8 cellular contexts compared by ENCODE assay signal in the genomic region with DNA sequence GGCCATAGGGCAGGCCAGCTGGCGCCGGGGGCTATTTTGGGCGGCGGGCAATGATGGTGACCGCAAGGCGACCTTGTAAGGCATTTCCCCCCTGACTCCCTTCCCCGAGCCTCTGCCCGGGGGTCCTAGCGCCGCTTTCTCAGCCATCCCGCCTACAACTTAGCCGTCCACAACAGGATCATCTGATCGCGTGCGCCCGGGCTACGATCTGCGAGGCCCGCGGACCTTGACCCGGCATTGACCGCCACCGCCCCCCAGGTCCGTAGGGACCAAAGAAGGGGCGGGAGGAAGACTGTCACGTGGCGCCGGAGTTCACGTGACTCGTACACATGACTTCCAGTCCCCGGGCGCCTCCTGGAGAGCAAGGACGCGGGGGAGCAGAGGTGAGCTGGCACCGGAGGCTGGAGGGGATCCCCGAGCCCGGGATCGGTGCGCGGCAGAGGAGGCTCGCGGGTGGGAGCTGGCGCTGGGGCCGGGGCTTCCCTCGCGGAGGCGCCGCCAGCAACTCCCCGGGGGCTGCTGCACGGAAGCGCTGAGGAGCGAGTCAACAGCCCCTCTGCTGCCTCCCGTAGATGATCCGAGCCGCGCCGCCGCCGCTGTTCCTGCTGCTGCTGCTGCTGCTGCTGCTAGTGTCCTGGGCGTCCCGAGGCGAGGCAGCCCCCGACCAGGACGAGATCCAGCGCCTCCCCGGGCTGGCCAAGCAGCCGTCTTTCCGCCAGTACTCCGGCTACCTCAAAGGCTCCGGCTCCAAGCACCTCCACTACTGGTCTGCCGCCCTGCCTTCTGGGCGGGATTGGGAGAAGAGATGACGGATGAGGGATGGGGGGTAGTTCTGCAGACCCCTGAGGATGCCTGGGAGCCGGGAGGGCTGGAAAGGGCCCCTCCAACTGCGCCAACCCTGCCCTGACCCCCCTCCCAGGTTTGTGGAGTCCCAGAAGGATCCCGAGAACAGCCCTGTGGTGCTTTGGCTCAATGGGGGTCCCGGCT. TPM values are rescaled to one million over a fixed set of nuclear protein-coding genes. Genes with fewer than 3 reads are reported as not detected.
DNase-seq lines count a peak whose midpoint lies in the region; ATAC-seq, FAIRE-seq and TF ChIP-seq lines count a peak whose summit lies in the region.

A gene (plus strand): TSS at position 339 of the 987 bp plus-strand sequence. CDS start 234 bp downstream, at position 573.
A gene with protein sequence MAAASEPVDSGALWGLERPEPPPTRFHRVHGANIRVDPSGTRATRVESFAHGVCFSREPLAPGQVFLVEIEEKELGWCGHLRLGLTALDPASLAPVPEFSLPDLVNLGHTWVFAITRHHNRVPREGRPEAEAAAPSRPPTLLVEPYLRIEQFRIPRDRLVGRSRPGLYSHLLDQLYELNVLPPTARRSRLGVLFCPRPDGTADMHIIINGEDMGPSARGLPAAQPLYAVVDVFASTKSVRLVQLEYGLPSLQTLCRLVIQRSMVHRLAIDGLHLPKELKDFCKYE (minus strand): TSS at position 212 of the 987 bp plus-strand sequence. CDS start 217 bp downstream, outside the sequence.

- no TSS peak for BruUV-seq in Panc1 (replicated peaks; lab: Mats Ljungman, UMichigan)

- peak; percentile 2 for TF ChIP-seq CTCF in D721Med (IDR thresholded peaks at IDR 0.05; ENCODE audit: insufficient read depth, missing control alignments)
- TF ChIP-seq CTCF in Panc1 (IDR thresholded peaks at IDR 0.05), result no peak

- H3K27me3 ChIP-seq in Panc1 (ENCODE audit: control insufficient read depth, insufficient read depth, low read length), result no peaks in the 10 kb centered on the region

- peak within 1 kb of the TSS; percentile 91 for H3K4me3 Mint-ChIP-seq in activated T-helper 1 cell treated with anti-CD3 and anti-CD28 coated beads, Interleukin-12 subunit alpha, Interleukin-12 subunit beta, Interleukin-2, Interleukin-4 antibody, amounts not matched to agents 30 ng/mL and 10 ng/mL and 1 ng/mL, durations not matched to agents 14 hours and 24 hours and 36 hours
- peak within 1 kb of the TSS; percentile 91 to 98 (median 95) for H3K4me3 Mint-ChIP-seq in naive B cell
- H3K4me3 Mint-ChIP-seq in stimulated activated effector memory CD8-positive, alpha-beta T cell treated with anti-CD3 and anti-CD28 coated beads, Interleukin-12 subunit alpha, Interleukin-12 subunit beta, amount 100 ng/mL, for 72 hours, result peak within 1 kb of the TSS; percentile 89

- H3K4me1 ChIP-seq in Panc1 (ENCODE audit: control insufficient read depth, insufficient read depth, low read length), result peaks cover 12% of the 10 kb centered on the region

- CTCF ChIA-PET in Panc1 (lab: Charles Lee), result interaction anchor here (0.7 to 1.7 kb wide), 3 partner anchors 10 to 96 kb away, joined by 3 to 4 read pairs (median 3); a partner anchor contains a TSS

- H3K9me3 Mint-ChIP-seq in activated T-helper 1 cell treated with anti-CD3 and anti-CD28 coated beads, Interleukin-12 subunit alpha, Interleukin-12 subunit beta, Interleukin-2, Interleukin-4 antibody, amounts not matched to agents 30 ng/mL and 10 ng/mL and 1 ng/mL, durations not matched to agents 14 hours and 24 hours and 36 hours, result no peaks in the 10 kb centered on the region
- no peaks in the 10 kb centered on the region for H3K9me3 Mint-ChIP-seq in naive B cell
- no peaks in the 10 kb centered on the region for H3K9me3 Mint-ChIP-seq in stimulated activated effector memory CD8-positive, alpha-beta T cell treated with anti-CD3 and anti-CD28 coated beads, Interleukin-12 subunit alpha, Interleukin-12 subunit beta, amount 100 ng/mL, for 72 hours

- H3K36me3 ChIP-seq in Panc1 (ENCODE audit: control insufficient read depth, insufficient read depth, low read length), result peaks cover 3% of the 10 kb centered on the region; the same call in 1 of the 2 replicates

- peak; percentile 99 for DNase-seq in D721Med (ENCODE audit: insufficient read length, low spot score)
- peak; percentile 99 for DNase-seq in HuH-7.5 (ENCODE audit: low spot score)
- no peak for DNase-seq in Panc1 (ENCODE audit: low read depth, low spot score)
- peak; percentile 80 for DNase-seq in activated T-helper 1 cell treated with anti-CD3 and anti-CD28 coated beads, Interleukin-12 subunit alpha, Interleukin-12 subunit beta, Interleukin-2, Interleukin-4 antibody, amounts not matched to agents 30 ng/mL and 10 ng/mL and 1 ng/mL, durations not matched to agents 14 hours and 24 hours and 36 hours (ENCODE audit: low spot score)
- DNase-seq in fibroblast of gingiva (ENCODE audit: low read depth), result peak; percentile 94
- DNase-seq in naive B cell, result peak; percentile 83
- peak; percentile 73 to 93 for DNase-seq in stimulated activated effector memory CD8-positive, alpha-beta T cell treated with anti-CD3 and anti-CD28 coated beads, Interleukin-12 subunit alpha, Interleukin-12 subunit beta, amount 100 ng/mL, for 72 hours (ENCODE audit: low spot score in 2 of 2)

- in situ Hi-C loops in Panc1 (cut with HindIII; ENCODE audit: low pct_unique_long_range_greater_than_20kb, low sequenced_read_pairs), result no loop called here

- H3K4me3 ChIP-seq in Panc1 (ENCODE audit: low read depth in 2 of 2, low read length in 2 of 2), result peak within 1 kb of the TSS; percentile 68 to 74

- H3K36me3 Mint-ChIP-seq in activated T-helper 1 cell treated with anti-CD3 and anti-CD28 coated beads, Interleukin-12 subunit alpha, Interleukin-12 subunit beta, Interleukin-2, Interleukin-4 antibody, amounts not matched to agents 30 ng/mL and 10 ng/mL and 1 ng/mL, durations not matched to agents 14 hours and 24 hours and 36 hours (ENCODE audit: low read depth), result peaks cover 3% of the 10 kb centered on the region
- peaks cover 0 to 5% of the 10 kb centered on the region in 2 donors for H3K36me3 Mint-ChIP-seq in naive B cell
- H3K36me3 Mint-ChIP-seq in stimulated activated effector memory CD8-positive, alpha-beta T cell treated with anti-CD3 and anti-CD28 coated beads, Interleukin-12 subunit alpha, Interleukin-12 subunit beta, amount 100 ng/mL, for 72 hours, result peaks cover 57% of the 10 kb centered on the region

- peak within 1 kb of the TSS; percentile 81 for H3K27ac ChIP-seq in Panc1 (ENCODE audit: low read length)

- POLR2A ChIA-PET in Panc1 (lab: Charles Lee), result interaction anchor here (1.2 kb wide), 1 partner anchor 10 kb away, joined by 6 read pairs; a partner anchor contains a TSS

- peak; percentile 64 for ATAC-seq in GM21447 (IDR thresholded peaks at IDR 0.05; ENCODE audit: unreplicated experiment)
- peak; percentile 90 for ATAC-seq in Panc1
- ATAC-seq in naive B cell (ENCODE audit: low read depth in 2 of 2), result peak; percentile 85
- ATAC-seq in stimulated activated effector memory CD8-positive, alpha-beta T cell treated with anti-CD3 and anti-CD28 coated beads, Interleukin-12 subunit alpha, Interleukin-12 subunit beta, amount 100 ng/mL, for 72 hours, result peak; percentile 82

- FAIRE-seq in D721Med (lab: Jason Lieb, UNC), result no peak

- H3K4me1 Mint-ChIP-seq in activated T-helper 1 cell treated with anti-CD3 and anti-CD28 coated beads, Interleukin-12 subunit alpha, Interleukin-12 subunit beta, Interleukin-2, Interleukin-4 antibody, amounts not matched to agents 30 ng/mL and 10 ng/mL and 1 ng/mL, durations not matched to agents 14 hours and 24 hours and 36 hours (ENCODE audit: low read depth), result peaks cover 14% of the 10 kb centered on the region
- H3K4me1 Mint-ChIP-seq in naive B cell, result peaks cover 21 to 33% (median 29%) of the 10 kb centered on the region in 3 donors
- H3K4me1 Mint-ChIP-seq in stimulated activated effector memory CD8-positive, alpha-beta T cell treated with anti-CD3 and anti-CD28 coated beads, Interleukin-12 subunit alpha, Interleukin-12 subunit beta, amount 100 ng/mL, for 72 hours, result peaks cover 41% of the 10 kb centered on the region

- peaks cover 1% of the 10 kb centered on the region for H3K27me3 Mint-ChIP-seq in activated T-helper 1 cell treated with anti-CD3 and anti-CD28 coated beads, Interleukin-12 subunit alpha, Interleukin-12 subunit beta, Interleukin-2, Interleukin-4 antibody, amounts not matched to agents 30 ng/mL and 10 ng/mL and 1 ng/mL, durations not matched to agents 14 hours and 24 hours and 36 hours (ENCODE audit: insufficient read depth)
- no peaks in the 10 kb centered on the region for H3K27me3 Mint-ChIP-seq in naive B cell

- intact Hi-C loops in Panc1 (cut with micrococcal nuclease; ENCODE audit: unreplicated experiment), result no loop called here
- intact Hi-C loops in activated T-helper 1 cell treated with anti-CD3 and anti-CD28 coated beads, Interleukin-12 subunit alpha, Interleukin-12 subunit beta, Interleukin-2, Interleukin-4 antibody, amounts not matched to agents 30 ng/mL and 10 ng/mL and 1 ng/mL, durations not matched to agents 14 hours and 24 hours and 36 hours (cut with micrococcal nuclease), result loop anchor here (1.0 to 2.0 kb wide), 8 partner anchors 10 to 92 kb away; a partner anchor contains a TSS

- H3K9me3 ChIP-seq in Panc1 (ENCODE audit: control insufficient read depth, insufficient read depth, low read depth, low read length), result no peaks in the 10 kb centered on the region

- peak within 1 kb of the TSS; percentile 85 for H3K27ac Mint-ChIP-seq in activated T-helper 1 cell treated with anti-CD3 and anti-CD28 coated beads, Interleukin-12 subunit alpha, Interleukin-12 subunit beta, Interleukin-2, Interleukin-4 antibody, amounts not matched to agents 30 ng/mL and 10 ng/mL and 1 ng/mL, durations not matched to agents 14 hours and 24 hours and 36 hours
- H3K27ac Mint-ChIP-seq in naive B cell, result peak within 1 kb of the TSS; percentile 28 to 95 (median 93)
- H3K27ac Mint-ChIP-seq in stimulated activated effector memory CD8-positive, alpha-beta T cell treated with anti-CD3 and anti-CD28 coated beads, Interleukin-12 subunit alpha, Interleukin-12 subunit beta, amount 100 ng/mL, for 72 hours, result peak within 1 kb of the TSS; percentile 94

RNA-seq across cellular contexts. Expression of the first gene that starts in this region (rescaled TPM):
- total RNA-seq in Panc1 (2021; ENCODE audit: unreplicated experiment), result 232 TPM
- 267 TPM for polyA plus RNA-seq in Panc1 (2012; ENCODE audit: insufficient read length)
- total RNA-seq in activated T-helper 1 cell treated with anti-CD3 and anti-CD28 coated beads, Interleukin-12 subunit alpha, Interleukin-12 subunit beta, Interleukin-2, Interleukin-4 antibody, amounts not matched to agents 30 ng/mL and 10 ng/mL and 1 ng/mL, durations not matched to agents 14 hours and 24 hours and 36 hours, result 43.0 and 46.9 TPM in 2 replicates
- polyA plus RNA-seq in naive B cell (ENCODE audit: low read depth in 6 of 6), result 10 to 100 TPM; 28.6 to 46.5 (median 42.3) TPM

RNA-seq across cellular contexts. Expression of the second gene that starts in this region (rescaled TPM):
- 3.0 TPM for total RNA-seq in Panc1 (2021; ENCODE audit: unreplicated experiment)
- 4.1 TPM for polyA plus RNA-seq in Panc1 (2012; ENCODE audit: insufficient read length)
- total RNA-seq in activated T-helper 1 cell treated with anti-CD3 and anti-CD28 coated beads, Interleukin-12 subunit alpha, Interleukin-12 subunit beta, Interleukin-2, Interleukin-4 antibody, amounts not matched to agents 30 ng/mL and 10 ng/mL and 1 ng/mL, durations not matched to agents 14 hours and 24 hours and 36 hours, result 1.9 and 3.4 TPM in 2 replicates
- 1 to 10 TPM in 3 of 6 donors, under 1 TPM in 2, not detected in 1; 0.69 to 2.4 (median 1.1) TPM for polyA plus RNA-seq in naive B cell (ENCODE audit: low read depth in 6 of 6)
